In the genomic region with DNA sequence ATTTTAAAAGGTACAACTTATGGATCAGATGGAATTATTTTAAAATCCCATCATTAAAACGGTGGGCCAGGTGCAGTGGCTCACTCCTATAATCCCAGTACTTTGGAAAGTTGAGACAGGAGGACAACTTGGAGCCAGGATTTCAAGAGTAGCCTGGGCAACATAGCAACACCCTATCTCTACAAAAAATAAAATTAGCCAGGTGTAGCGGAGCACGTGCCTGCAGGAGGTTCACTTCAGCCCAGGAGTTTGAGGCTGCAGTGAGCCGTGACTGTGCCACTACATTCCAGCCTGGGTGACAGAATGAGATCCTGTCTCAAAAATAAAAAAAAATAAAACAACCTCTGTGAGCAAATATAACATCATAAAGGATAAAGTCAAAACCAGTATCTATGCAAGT, we compare ENCODE assay signal across 1 cellular context.
TF ChIP-seq lines count a peak whose summit lies in the region.

No MANE protein-coding gene starts in this region.

TF ChIP-seq in Ishikawa, 13 proteins besides CTCF, POLR2A, EP300 and RAD21 (continued from another document):
- TF ChIP-seq, protein P1, sequence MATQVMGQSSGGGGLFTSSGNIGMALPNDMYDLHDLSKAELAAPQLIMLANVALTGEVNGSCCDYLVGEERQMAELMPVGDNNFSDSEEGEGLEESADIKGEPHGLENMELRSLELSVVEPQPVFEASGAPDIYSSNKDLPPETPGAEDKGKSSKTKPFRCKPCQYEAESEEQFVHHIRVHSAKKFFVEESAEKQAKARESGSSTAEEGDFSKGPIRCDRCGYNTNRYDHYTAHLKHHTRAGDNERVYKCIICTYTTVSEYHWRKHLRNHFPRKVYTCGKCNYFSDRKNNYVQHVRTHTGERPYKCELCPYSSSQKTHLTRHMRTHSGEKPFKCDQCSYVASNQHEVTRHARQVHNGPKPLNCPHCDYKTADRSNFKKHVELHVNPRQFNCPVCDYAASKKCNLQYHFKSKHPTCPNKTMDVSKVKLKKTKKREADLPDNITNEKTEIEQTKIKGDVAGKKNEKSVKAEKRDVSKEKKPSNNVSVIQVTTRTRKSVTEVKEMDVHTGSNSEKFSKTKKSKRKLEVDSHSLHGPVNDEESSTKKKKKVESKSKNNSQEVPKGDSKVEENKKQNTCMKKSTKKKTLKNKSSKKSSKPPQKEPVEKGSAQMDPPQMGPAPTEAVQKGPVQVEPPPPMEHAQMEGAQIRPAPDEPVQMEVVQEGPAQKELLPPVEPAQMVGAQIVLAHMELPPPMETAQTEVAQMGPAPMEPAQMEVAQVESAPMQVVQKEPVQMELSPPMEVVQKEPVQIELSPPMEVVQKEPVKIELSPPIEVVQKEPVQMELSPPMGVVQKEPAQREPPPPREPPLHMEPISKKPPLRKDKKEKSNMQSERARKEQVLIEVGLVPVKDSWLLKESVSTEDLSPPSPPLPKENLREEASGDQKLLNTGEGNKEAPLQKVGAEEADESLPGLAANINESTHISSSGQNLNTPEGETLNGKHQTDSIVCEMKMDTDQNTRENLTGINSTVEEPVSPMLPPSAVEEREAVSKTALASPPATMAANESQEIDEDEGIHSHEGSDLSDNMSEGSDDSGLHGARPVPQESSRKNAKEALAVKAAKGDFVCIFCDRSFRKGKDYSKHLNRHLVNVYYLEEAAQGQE (IDR thresholded peaks at IDR 0.05; ENCODE audit: low read depth): no peak
- TF ChIP-seq CEBPB (IDR thresholded peaks at IDR 0.05) (no peak), TCF12 (IDR thresholded peaks at IDR 0.05; ENCODE audit: low read depth) (0 out of 2 replicates have a peak, but pooled peaks have one; percentile 30), ZBTB7A (IDR thresholded peaks at IDR 0.05; ENCODE audit: low read depth) (no peak)
- TF ChIP-seq, protein P2, sequence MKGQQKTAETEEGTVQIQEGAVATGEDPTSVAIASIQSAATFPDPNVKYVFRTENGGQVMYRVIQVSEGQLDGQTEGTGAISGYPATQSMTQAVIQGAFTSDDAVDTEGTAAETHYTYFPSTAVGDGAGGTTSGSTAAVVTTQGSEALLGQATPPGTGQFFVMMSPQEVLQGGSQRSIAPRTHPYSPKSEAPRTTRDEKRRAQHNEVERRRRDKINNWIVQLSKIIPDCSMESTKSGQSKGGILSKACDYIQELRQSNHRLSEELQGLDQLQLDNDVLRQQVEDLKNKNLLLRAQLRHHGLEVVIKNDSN (IDR thresholded peaks at IDR 0.05): peak; percentile 62
